ENCODE assay signal across 20 cellular contexts in genomic region chr4:139728146-139728545, GRCh38.
DNase-seq lines count a peak whose midpoint lies in the region; ATAC-seq and TF ChIP-seq lines count a peak whose summit lies in the region.
"Had no signal": no experiment of that assay in that cellular context is flagged by ENCODE, and none has a peak within 500 bp of the region (broad histone marks: within the 10 kb centered on the region; RNA-seq: fewer than 3 reads in every experiment).

No MANE protein-coding gene starts in this region.

- DNase-seq in MCF 10A (ENCODE audit: unreplicated experiment) (no peak), breast epithelium (ENCODE audit: low spot score in 2 of 2) (no peak), Caco-2 (no peak), body of pancreas (peak in 1 of 4 donors; percentile 56), progenitor cell of endocrine pancreas (ENCODE audit: low spot score, unreplicated experiment) (no peak), posterior cingulate gyrus (no peak), pons (ENCODE audit: low spot score) (no peak)
- DNase-seq: 8988T; CD8-positive, alpha-beta T cell; DMS 273 treated with DMSO at 0.1 percent for 48 hours; DMS79; GDM1; GOT3; H7; HFFc6; IMR-90 had no signal

- POLR2A ChIA-PET in MCF 10A (lab: Yijun Ruan, JAX): interaction anchor here (1.2 kb wide), 1 partner anchor 62 kb away, joined by 3 read pairs; the partner anchor contains the start of gene MGST2
- POLR2A ChIA-PET in Caco-2 (lab: Charles Lee): no interaction called here

- H3K4me3 Mint-ChIP-seq in MCF 10A (ENCODE audit: unreplicated experiment) (no peak overlapping the region), Caco-2 (ENCODE audit: unreplicated experiment) (no peak overlapping the region), progenitor cell of endocrine pancreas (ENCODE audit: low read depth) (peak overlapping the region; percentile 52)
- H3K4me3 Mint-ChIP-seq: B cell; CD8-positive, alpha-beta T cell; HFFc6 had no signal

- CTCF ChIA-PET in MCF 10A (lab: Yijun Ruan, JAX) (interaction anchor here (0.6 to 1.6 kb wide), 3 partner anchors 74 to 544 kb away, joined by 3 read pairs; no protein-coding TSS in a partner anchor), Caco-2 (lab: Charles Lee) (interaction anchor here (0.6 to 1.0 kb wide), 2 partner anchors 33 to 62 kb away, joined by 3 read pairs; no protein-coding TSS in a partner anchor)

- no peaks in the 10 kb centered on the region for H3K4me1 Mint-ChIP-seq in MCF 10A (ENCODE audit: insufficient read depth, unreplicated experiment)
- peaks cover 26% of the 10 kb centered on the region for H3K4me1 Mint-ChIP-seq in Caco-2 (ENCODE audit: low read depth, unreplicated experiment)
- H3K4me1 Mint-ChIP-seq in progenitor cell of endocrine pancreas (ENCODE audit: low read depth): peaks cover 63% of the 10 kb centered on the region
- H3K4me1 Mint-ChIP-seq: B cell had no signal

- no peak for ATAC-seq in body of pancreas
- ATAC-seq: CD8-positive, alpha-beta T cell; HCT116 had no signal

- H3K27me3 Mint-ChIP-seq in MCF 10A (ENCODE audit: insufficient read depth, unreplicated experiment) (no peaks in the 10 kb centered on the region), Caco-2 (ENCODE audit: insufficient read depth, unreplicated experiment) (no peaks in the 10 kb centered on the region), progenitor cell of endocrine pancreas (no peaks in the 10 kb centered on the region)

- intact Hi-C loops in MCF 10A (cut with micrococcal nuclease) (no loop called here), breast epithelium (cut with DNase I; ENCODE audit: low total_unique reads) (no loop called here), Caco-2 (cut with micrococcal nuclease; ENCODE audit: unreplicated experiment) (no loop called here), body of pancreas (cut with DNase I) (no loop called here), posterior cingulate gyrus (cut with DNase I) (no loop called here)

- TF ChIP-seq POLR2A in breast epithelium (IDR thresholded peaks at IDR 0.05) (no peak), body of pancreas (IDR thresholded peaks at IDR 0.05) (no peak)

- H3K4me1 ChIP-seq in breast epithelium (no peaks in the 10 kb centered on the region), Caco-2 (peaks cover 9% of the 10 kb centered on the region), body of pancreas (peaks cover 42% of the 10 kb centered on the region)

- BruUV-seq in MCF 10A (replicated peaks; lab: Mats Ljungman, UMichigan) (no TSS peak), Caco-2 (replicated peaks; lab: Mats Ljungman, UMichigan) (no TSS peak)

- H3K36me3 Mint-ChIP-seq in MCF 10A (ENCODE audit: insufficient read depth, unreplicated experiment) (peaks cover 4% of the 10 kb centered on the region), Caco-2 (ENCODE audit: insufficient read depth, unreplicated experiment) (peaks cover 18% of the 10 kb centered on the region), progenitor cell of endocrine pancreas (ENCODE audit: insufficient read depth) (peaks cover 10% of the 10 kb centered on the region)

- H3K4me3 ChIP-seq in breast epithelium (no peak overlapping the region), Caco-2 (ENCODE audit: low read depth, low read length) (no peak overlapping the region), body of pancreas (no peak overlapping the region)
- H3K4me3 ChIP-seq: BLaER1 treated with 17β-estradiol and CSF1 and Interleukin-3, amounts not matched to agents 10 nM and 100 nM had no signal

- no peaks in the 10 kb centered on the region for H3K9me3 ChIP-seq in breast epithelium
- no peaks in the 10 kb centered on the region for H3K9me3 ChIP-seq in Caco-2
- H3K9me3 ChIP-seq in body of pancreas: no peaks in the 10 kb centered on the region
- H3K9me3 ChIP-seq: BLaER1 treated with 17β-estradiol and CSF1 and Interleukin-3, amounts not matched to agents 10 nM and 100 nM had no signal

- TF ChIP-seq CTCF in MCF 10A (IDR thresholded peaks at IDR 0.05; ENCODE audit: unreplicated experiment) (no peak), breast epithelium (IDR thresholded peaks at IDR 0.05) (no peak), Caco-2 (IDR thresholded peaks at IDR 0.05; ENCODE audit: insufficient read depth in 1 of 2, low read depth in 1 of 2, low read length in 1 of 2, severe bottlenecking in 1 of 2, unreplicated experiment in 1 of 2) (no peak), body of pancreas (IDR thresholded peaks at IDR 0.05) (no peak), progenitor cell of endocrine pancreas (IDR thresholded peaks at IDR 0.05; ENCODE audit: unreplicated experiment) (no peak)

- H3K27me3 ChIP-seq in breast epithelium (no peaks in the 10 kb centered on the region), Caco-2 (replicated peaks; ENCODE audit: control insufficient read depth, insufficient read depth, low read length) (no peaks in the 10 kb centered on the region), body of pancreas (no peaks in the 10 kb centered on the region)
- H3K27me3 ChIP-seq: BLaER1 treated with 17β-estradiol and CSF1 and Interleukin-3, amounts not matched to agents 10 nM and 100 nM had no signal

- H3K9me3 Mint-ChIP-seq in MCF 10A (ENCODE audit: unreplicated experiment): no peaks in the 10 kb centered on the region
- no peaks in the 10 kb centered on the region for H3K9me3 Mint-ChIP-seq in Caco-2 (ENCODE audit: unreplicated experiment)
- H3K9me3 Mint-ChIP-seq in progenitor cell of endocrine pancreas (ENCODE audit: low read depth): no peaks in the 10 kb centered on the region
- H3K9me3 Mint-ChIP-seq: CD8-positive, alpha-beta T cell; HFFc6 had no signal

- no peaks in the 10 kb centered on the region for H3K36me3 ChIP-seq in breast epithelium
- H3K36me3 ChIP-seq in Caco-2 (ENCODE audit: control insufficient read depth, insufficient read depth, low read length): no peaks in the 10 kb centered on the region
- H3K36me3 ChIP-seq in body of pancreas (replicated peaks in 1 of 2; ENCODE audit: insufficient read depth in 1 of 2, low read depth in 2 of 2): no peaks in the 10 kb centered on the region

- H3K27ac ChIP-seq in breast epithelium (no peak overlapping the region), body of pancreas (peak overlapping the region; percentile 48 to 78 (median 77))
- H3K27ac ChIP-seq: BLaER1 treated with 17β-estradiol and CSF1 and Interleukin-3, amounts not matched to agents 10 nM and 100 nM; HL-60 had no signal

- H3K27ac Mint-ChIP-seq in MCF 10A (ENCODE audit: low read depth, unreplicated experiment) (peak overlapping the region; percentile 69), Caco-2 (ENCODE audit: unreplicated experiment) (peak overlapping the region; percentile 72), progenitor cell of endocrine pancreas (peak overlapping the region; percentile 98)
- H3K27ac Mint-ChIP-seq: B cell; CD8-positive, alpha-beta T cell; HFFc6 had no signal

- 69 to 84% methylated on average over 3 to 4 of the region's 4 CpGs for WGBS in body of pancreas, 2 donors

Comparison
In these comparisons a context has a peak if more than half of its experiments do, and no peak if none do; other contexts are left out.
1. H3K27ac ChIP-seq: peak in body of pancreas (4 of 4); none in breast epithelium (0 of 2).
2. Peak in every context shown above with its lines, with median percentiles within 50 percentile points of each other: H3K27ac Mint-ChIP-seq.